ENCODE assay signal across 1 cellular context in genomic region chr6:165616116-165616515, GRCh38.
TF ChIP-seq lines count a peak whose summit lies in the region.

No MANE protein-coding gene starts in this region.

TF ChIP-seq in H1, 55 proteins besides CTCF, POLR2A, EP300 and RAD21:
- TF ChIP-seq YY1 (IDR thresholded peaks at IDR 0.05; ENCODE audit: low read depth, low read length): 0 out of 2 replicates have a peak, but pooled peaks have one; percentile 14
- no peak for TF ChIP-seq TCF12 (IDR thresholded peaks at IDR 0.05; ENCODE audit: low read depth, low read length)
